10 cellular contexts compared by ENCODE assay signal in genomic region chr6:42571611-42572342, GRCh38. TPM values are rescaled to one million over a fixed set of nuclear protein-coding genes. Genes with fewer than 3 reads are reported as not detected.
A peak's percentile ranks its signal among the peaks of the same experiment; 100 is the strongest.
DNase-seq lines count a peak whose midpoint lies in the region; ATAC-seq, FAIRE-seq and TF ChIP-seq lines count a peak whose summit lies in the region.
"Had no signal": no experiment of that assay in that cellular context is flagged by ENCODE, and none has a peak within 500 bp of the region (broad histone marks: within the 10 kb centered on the region; RNA-seq: fewer than 3 reads in every experiment).

No MANE protein-coding gene starts in this region.

- no peak for FAIRE-seq in A549 (lab: Jason Lieb, UNC)

- H3K4me3 Mint-ChIP-seq in activated T-helper 2 cell treated with anti-CD3 and anti-CD28 coated beads, Interferon-gamma antibody, Interleukin-2, Interleukin-4, amounts not matched to agents 10 μg/mL and 5 μg/mL and 100 μg/mL, durations not matched to agents 14 hours and 24 hours and 36 hours (ENCODE audit: low read depth), result peak overlapping the region; percentile 26

- DNase-seq in A549 (ENCODE audit: low read depth in 1 of 2, low spot score in 1 of 2), result no peak
- no peak for DNase-seq in activated T-helper 2 cell treated with anti-CD3 and anti-CD28 coated beads, Interferon-gamma antibody, Interleukin-2, Interleukin-4, amounts not matched to agents 10 μg/mL and 5 μg/mL and 100 μg/mL, durations not matched to agents 14 hours and 24 hours and 36 hours (ENCODE audit: low spot score)
- DNase-seq in central memory CD4-positive, alpha-beta T cell, result no peak
- no peak for DNase-seq in pons (ENCODE audit: low spot score)
- no peak for DNase-seq in stimulated activated CD4-positive, alpha-beta T cell treated with anti-CD3 and anti-CD28 coated beads, Interleukin-12 subunit alpha, Interleukin-12 subunit beta, amount 100 ng/mL, for 4 hours
- DNase-seq in NCI-H69 (lab: John Stamatoyannopoulos, UW), result no peak
- DNase-seq: Caco-2, SJCRH30 had no signal

- H3K36me3 Mint-ChIP-seq in activated T-helper 2 cell treated with anti-CD3 and anti-CD28 coated beads, Interferon-gamma antibody, Interleukin-2, Interleukin-4, amounts not matched to agents 10 μg/mL and 5 μg/mL and 100 μg/mL, durations not matched to agents 14 hours and 24 hours and 36 hours (ENCODE audit: low read depth), result peaks cover 48% of the 10 kb centered on the region

- CTCF ChIA-PET in A549 (lab: Yijun Ruan, JAX), result interaction anchor here (1.2 to 1.9 kb wide), 3 partner anchors 8 to 24 kb away, joined by 3 to 4 read pairs (median 4); partner anchors contain the start of gene UBR2

- no peak for TF ChIP-seq POLR2A in A549 (IDR thresholded peaks at IDR 0.05; ENCODE audit: low read length)

- no peak for ATAC-seq in A549
- ATAC-seq in GM19025 (IDR thresholded peaks at IDR 0.05; ENCODE audit: low read depth, unreplicated experiment), result peak; percentile 20
- ATAC-seq in HG03103 (IDR thresholded peaks at IDR 0.05; ENCODE audit: low read depth, unreplicated experiment), result peak; percentile 28

- no peaks in the 10 kb centered on the region for H3K27me3 Mint-ChIP-seq in activated T-helper 2 cell treated with anti-CD3 and anti-CD28 coated beads, Interferon-gamma antibody, Interleukin-2, Interleukin-4, amounts not matched to agents 10 μg/mL and 5 μg/mL and 100 μg/mL, durations not matched to agents 14 hours and 24 hours and 36 hours (ENCODE audit: low read depth)

- no peak overlapping the region for H3K4me3 ChIP-seq in A549
- H3K4me3 ChIP-seq: SJCRH30 had no signal

- POLR2A ChIA-PET in A549 (lab: Yijun Ruan, JAX), result no interaction called here

- H3K4me2 ChIP-seq in A549, result peak overlapping the region; percentile 23; the same call in 2 of the 3 replicates

- peaks cover 15% of the 10 kb centered on the region for H3K4me1 ChIP-seq in A549
- H3K4me1 ChIP-seq: Caco-2 had no signal

- H3K9me3 ChIP-seq in A549, result no peaks in the 10 kb centered on the region
- H3K9me3 ChIP-seq: Caco-2, SJCRH30 had no signal

- no peak for TF ChIP-seq EP300 in A549 (IDR thresholded peaks at IDR 0.05)

- no peak for TF ChIP-seq CTCF in A549 (IDR thresholded peaks at IDR 0.05)

- H3K27ac ChIP-seq in A549, result no peak overlapping the region
- H3K27ac ChIP-seq: SJCRH30 had no signal

- intact Hi-C loops in activated T-helper 2 cell treated with anti-CD3 and anti-CD28 coated beads, Interferon-gamma antibody, Interleukin-2, Interleukin-4, amounts not matched to agents 10 μg/mL and 5 μg/mL and 100 μg/mL, durations not matched to agents 14 hours and 24 hours and 36 hours (cut with micrococcal nuclease), result no loop called here

- H3K4me1 Mint-ChIP-seq in activated T-helper 2 cell treated with anti-CD3 and anti-CD28 coated beads, Interferon-gamma antibody, Interleukin-2, Interleukin-4, amounts not matched to agents 10 μg/mL and 5 μg/mL and 100 μg/mL, durations not matched to agents 14 hours and 24 hours and 36 hours (ENCODE audit: low read depth), result peaks cover 43% of the 10 kb centered on the region

- no peaks in the 10 kb centered on the region for H3K9me3 Mint-ChIP-seq in activated T-helper 2 cell treated with anti-CD3 and anti-CD28 coated beads, Interferon-gamma antibody, Interleukin-2, Interleukin-4, amounts not matched to agents 10 μg/mL and 5 μg/mL and 100 μg/mL, durations not matched to agents 14 hours and 24 hours and 36 hours

- WGBS in A549 (ENCODE audit: missing lambda C conversion rate), result 90% methylated on average over 7 of the region's 7 CpGs

- peak overlapping the region; percentile 42 for H3K27ac Mint-ChIP-seq in activated T-helper 2 cell treated with anti-CD3 and anti-CD28 coated beads, Interferon-gamma antibody, Interleukin-2, Interleukin-4, amounts not matched to agents 10 μg/mL and 5 μg/mL and 100 μg/mL, durations not matched to agents 14 hours and 24 hours and 36 hours

- no peak for TF ChIP-seq RAD21 in A549 (conservative IDR thresholded peaks at IDR 0.05 in 1 of 2, IDR thresholded peaks at IDR 0.05 in 1 of 2)

TF ChIP-seq in A549, 52 proteins besides CTCF, POLR2A, EP300 and RAD21:
- TF ChIP-seq SMC3 (IDR thresholded peaks at IDR 0.05) (no peak), CHD4 (IDR thresholded peaks at IDR 0.05; ENCODE audit: borderline replicate concordance) (no peak), BCL3 (IDR thresholded peaks at IDR 0.05) (no peak), SREBF2 (IDR thresholded peaks at IDR 0.05) (no peak), NFE2L2 (conservative IDR thresholded peaks at IDR 0.05; ENCODE audit: low read length) (no peak), ZSCAN20 (CRISPR knock-in tag; IDR thresholded peaks at IDR 0.05) (no peak), TFCP2L1 (CRISPR knock-in tag; IDR thresholded peaks at IDR 0.05) (no peak), REST (IDR thresholded peaks at IDR 0.05) (no peak), ZC3H11A (IDR thresholded peaks at IDR 0.05) (no peak), HOXB13 (CRISPR knock-in tag; IDR thresholded peaks at IDR 0.05; ENCODE audit: low read depth) (no peak), HMGXB4 (CRISPR knock-in tag; IDR thresholded peaks at IDR 0.05; ENCODE audit: borderline replicate concordance) (no peak), MAX (IDR thresholded peaks at IDR 0.05) (no peak), CEBPB (IDR thresholded peaks at IDR 0.05) (no peak), HDAC2 (IDR thresholded peaks at IDR 0.05) (no peak), KDM5A (IDR thresholded peaks at IDR 0.05) (no peak), CBX2 (IDR thresholded peaks at IDR 0.05; ENCODE audit: borderline replicate concordance, low read depth) (no peak)

RNA-seq across cellular contexts. Expression of gene UBR2, which starts 7.9 kb away (rescaled TPM):
- 12.9 and 15.2 TPM in 2 replicates for polyA plus RNA-seq in A549 (2011; rRNA removed)
- polyA plus RNA-seq in A549 (2012; cell fraction: cytosol; rRNA removed), result 2.0 TPM in 2 replicates
- polyA plus RNA-seq in A549 (2012; cell fraction: nucleus; rRNA removed), result 3.1 and 5.0 TPM in 2 replicates
- 5.1 to 5.5 TPM (median 5.2 TPM) in 3 replicates for polyA plus RNA-seq in A549 (2017; fragmentation: RNase III; extraction: RNeasy Plus Mini Kit Qiagen cat#74134 plus additional on column Dnase treatment)
- polyA minus RNA-seq in A549 (2011; rRNA and poly(A)+ RNA removed), result 11.7 and 11.8 TPM in 2 replicates
- total RNA-seq in activated T-helper 2 cell treated with anti-CD3 and anti-CD28 coated beads, Interferon-gamma antibody, Interleukin-2, Interleukin-4, amounts not matched to agents 10 μg/mL and 5 μg/mL and 100 μg/mL, durations not matched to agents 14 hours and 24 hours and 36 hours, result 28.6 and 29.6 TPM in 2 replicates

Comparison
In these comparisons a context has a peak if more than half of its experiments do, and no peak if none do; other contexts are left out.
1. ATAC-seq: peak in GM19025 (single experiment) and HG03103 (single experiment); none in A549 (0 of 2).